ENCODE assay signal across 26 cellular contexts in genomic region chr1:6660415-6661049, GRCh38.
"Had no signal": no experiment of that assay in that cellular context is flagged by ENCODE, and none has a peak within 500 bp of the region (broad histone marks: within the 10 kb centered on the region; RNA-seq: fewer than 3 reads in every experiment).

No MANE protein-coding gene starts in this region.

- H3K27me3 ChIP-seq: esophagus squamous epithelium, gastroesophageal sphincter, right atrium auricular region, sigmoid colon, stomach, transverse colon had no signal

- FAIRE-seq: islet of Langerhans had no signal

- H2AFZ ChIP-seq: parathyroid adenoma had no signal

- H3K9me3 Mint-ChIP-seq: central memory CD8-positive, alpha-beta T cell; dendritic cell treated with granulocyte-macrophage colony-stimulating factor and Interleukin-4, amounts not matched to agents 40 ng/mL and 50 ng/mL, for 4 days; naive B cell; nephron progenitor cell had no signal

- H3K4me1 ChIP-seq: esophagus squamous epithelium, gastroesophageal sphincter, parathyroid adenoma, sigmoid colon, stomach had no signal

- H3K36me3 ChIP-seq: right atrium auricular region had no signal

- H3K27ac Mint-ChIP-seq: dendritic cell treated with granulocyte-macrophage colony-stimulating factor and Interleukin-4, amounts not matched to agents 40 ng/mL and 50 ng/mL, for 4 days; naive B cell had no signal

- H3K79me2 ChIP-seq: parathyroid adenoma had no signal

- H3K9ac ChIP-seq: parathyroid adenoma had no signal

- DNase-seq: esophagus squamous epithelium; foreskin fibroblast; head of caudate nucleus; hippocampal formation; left colon; left ventricle myocardium superior; mesendoderm; naive B cell; nephron progenitor cell; psoas muscle; sigmoid colon; stimulated activated CD4-positive, alpha-beta T cell treated with anti-CD3 and anti-CD28 coated beads, Interleukin-2, amount 100 ng/mL, for 24 hours; stimulated activated CD4-positive, alpha-beta T cell treated with anti-CD3 and anti-CD28 coated beads, Interleukin-4, amount 100 ng/mL, for 4 hours; stimulated activated naive CD4-positive, alpha-beta T cell; stomach; substantia nigra; transverse colon had no signal

- H3K4me3 ChIP-seq: esophagus squamous epithelium, gastroesophageal sphincter, lung, psoas muscle, right atrium auricular region, sigmoid colon, skin epidermis, stomach, thoracic aorta, transverse colon had no signal

- H3K9me3 ChIP-seq: esophagus squamous epithelium, gastroesophageal sphincter, psoas muscle, right atrium auricular region, sigmoid colon, stomach, thoracic aorta, transverse colon had no signal

- H3K27ac ChIP-seq: esophagus squamous epithelium, gastroesophageal sphincter, parathyroid adenoma, psoas muscle, right atrium auricular region, sigmoid colon, skin epidermis, stomach, thoracic aorta, transverse colon had no signal

- H3K27me3 Mint-ChIP-seq: central memory CD8-positive, alpha-beta T cell; dendritic cell treated with granulocyte-macrophage colony-stimulating factor and Interleukin-4, amounts not matched to agents 40 ng/mL and 50 ng/mL, for 4 days; naive B cell had no signal

- H3K4me3 Mint-ChIP-seq: central memory CD8-positive, alpha-beta T cell; dendritic cell treated with granulocyte-macrophage colony-stimulating factor and Interleukin-4, amounts not matched to agents 40 ng/mL and 50 ng/mL, for 4 days; naive B cell; nephron progenitor cell had no signal
